ENCODE assay signal across 8 cellular contexts in the genomic region with DNA sequence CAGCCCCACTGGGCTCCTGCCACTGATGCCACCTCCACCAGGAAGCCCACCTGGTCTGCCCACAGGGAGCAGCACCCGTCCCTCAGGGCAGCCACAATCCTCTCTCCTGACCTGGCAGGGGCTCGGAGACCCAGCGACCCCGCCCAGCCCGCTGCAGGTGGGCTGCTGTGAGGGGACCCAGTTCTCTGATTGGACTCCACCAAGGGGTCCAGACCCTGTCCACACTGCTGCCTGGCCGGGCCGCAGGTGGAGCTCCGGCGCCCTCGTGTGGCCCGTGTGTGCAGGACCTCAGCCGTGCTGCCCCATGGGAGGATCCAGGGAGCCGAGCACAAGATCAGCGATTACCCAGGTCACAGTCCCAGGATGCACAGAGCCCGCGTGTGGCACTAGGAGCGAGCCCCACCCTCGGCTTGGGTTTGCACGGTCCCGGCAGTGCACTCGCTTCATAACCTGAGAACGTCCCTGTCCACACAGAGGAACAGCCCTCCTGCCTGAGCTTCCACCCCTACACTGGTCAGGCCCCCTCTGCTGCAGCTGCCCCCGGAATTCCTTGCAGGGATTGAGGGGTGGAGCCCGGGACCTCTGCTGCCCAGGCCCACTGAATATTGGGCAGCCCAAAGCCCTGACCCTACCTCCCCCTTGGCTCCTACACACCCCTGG. TPM values are rescaled to one million over a fixed set of nuclear protein-coding genes. Genes with fewer than 3 reads are reported as not detected.
DNase-seq lines count a peak whose midpoint lies in the region; ATAC-seq lines count a peak whose summit lies in the region.

No MANE protein-coding gene starts in this region.

- H3K27ac Mint-ChIP-seq in stimulated activated naive CD8-positive, alpha-beta T cell treated with anti-CD3 and anti-CD28 coated beads, Interleukin-15, amount 100 ng/mL, for 72 hours = peak overlapping the region in 1 of 2 donors; percentile 54

- peak; percentile 84 for ATAC-seq in stimulated activated naive CD8-positive, alpha-beta T cell treated with anti-CD3 and anti-CD28 coated beads, Interleukin-15, amount 100 ng/mL, for 72 hours

- peaks cover 4% of the 10 kb centered on the region in 2 donors for H3K9me3 Mint-ChIP-seq in stimulated activated naive CD8-positive, alpha-beta T cell treated with anti-CD3 and anti-CD28 coated beads, Interleukin-15, amount 100 ng/mL, for 72 hours

- H3K27me3 Mint-ChIP-seq in stimulated activated naive CD8-positive, alpha-beta T cell treated with anti-CD3 and anti-CD28 coated beads, Interleukin-15, amount 100 ng/mL, for 72 hours = peaks cover 24% of the 10 kb centered on the region

- H3K4me1 Mint-ChIP-seq in stimulated activated naive CD8-positive, alpha-beta T cell treated with anti-CD3 and anti-CD28 coated beads, Interleukin-15, amount 100 ng/mL, for 72 hours = peaks cover 6% of the 10 kb centered on the region

- no peak overlapping the region for H3K4me3 Mint-ChIP-seq in stimulated activated naive CD8-positive, alpha-beta T cell treated with anti-CD3 and anti-CD28 coated beads, Interleukin-15, amount 100 ng/mL, for 72 hours

- DNase-seq in AG20443 (ENCODE audit: low spot score) (peak; percentile 93), GM19240 (ENCODE audit: insufficient read length, low spot score) (peak; percentile 77), NCI-H226 (peak; percentile 24), lung microvascular endothelial cell (ENCODE audit: low read depth in 2 of 2) (peak; percentile 53 to 73), GOT3 (lab: John Stamatoyannopoulos, UW) (no peak)
- peak; percentile 44 for DNase-seq in activated CD4-positive, alpha-beta T cell treated with anti-CD3 and anti-CD28 coated beads, Interleukin-2, amount 50 U/mL, for 1 hour
- DNase-seq in effector CD8-positive, alpha-beta T cell (lab: John Stamatoyannopoulos, UW) = peak; percentile 19
- DNase-seq in stimulated activated naive CD8-positive, alpha-beta T cell treated with anti-CD3 and anti-CD28 coated beads, Interleukin-15, amount 100 ng/mL, for 72 hours = peak; percentile 55 to 60

RNA-seq across cellular contexts. Expression of a gene that starts 35.4 kb away (rescaled TPM):
- total RNA-seq in lung microvascular endothelial cell = not detected in 2 replicates

RNA-seq across cellular contexts. Expression of a gene that starts 49.4 kb away (rescaled TPM):
- total RNA-seq in lung microvascular endothelial cell = 22.2 and 23.2 TPM in 2 replicates
